Comparison of ENCODE assay signal across 8 cellular contexts in genomic region chr1:161158316-161159016, GRCh38. TPM values are rescaled to one million over a fixed set of nuclear protein-coding genes. Genes with fewer than 3 reads are reported as not detected.
DNase-seq lines count a peak whose midpoint lies in the region; ATAC-seq and TF ChIP-seq lines count a peak whose summit lies in the region.

No MANE protein-coding gene starts in this region.

- no peak overlapping the region for H2BK120ac ChIP-seq in trophoblast cell (ENCODE audit: insufficient read depth, low read length, poor library complexity)

- H4K8ac ChIP-seq in trophoblast cell (ENCODE audit: low read depth, low read length), result peak overlapping the region; percentile 91

- H3K4me3 ChIP-seq in PC-9 (peak overlapping the region; percentile 94; the same call in 1 of the 2 replicates), trophoblast cell (ENCODE audit: low read depth, low read length) (no peak overlapping the region)

- no peaks in the 10 kb centered on the region for H3K9me2 ChIP-seq in PC-9 (ENCODE audit: insufficient read depth)

- H3K9ac ChIP-seq in trophoblast cell (ENCODE audit: low read length), result no peak overlapping the region

- TF ChIP-seq CTCF in PC-9 (conservative IDR thresholded peaks at IDR 0.05), result no peak

- H3K27me3 ChIP-seq in PC-9 (ENCODE audit: insufficient read depth, low read depth) (no peaks in the 10 kb centered on the region), trophoblast cell (ENCODE audit: insufficient read depth, low read length) (no peaks in the 10 kb centered on the region)

- H3K18ac ChIP-seq in trophoblast cell (ENCODE audit: low read length), result no peak overlapping the region

- DNase-seq in PC-9, result no peak
- no peak for DNase-seq in epithelial cell of prostate (ENCODE audit: low read depth, low spot score)
- DNase-seq in trophoblast cell, result no peak
- DNase-seq in NCI-H2196 treated with DMSO at 0.1 percent for 48 hours (lab: John Stamatoyannopoulos, UW; ENCODE audit: unreplicated experiment), result no peak
- DNase-seq in activated CD4-positive, alpha-beta T cell treated with anti-CD3 and anti-CD28 coated beads for 48 hours, result no peak
- DNase-seq in cerebellar nuclear complex (lab: John Stamatoyannopoulos, UW), result no peak

- H3K14ac ChIP-seq in trophoblast cell (ENCODE audit: low read length), result no peak overlapping the region

- no peak overlapping the region for H3K27ac ChIP-seq in PC-9
- peak overlapping the region; percentile 48 for H3K27ac ChIP-seq in epithelial cell of prostate
- H3K27ac ChIP-seq in trophoblast cell (ENCODE audit: low read depth, low read length), result peak overlapping the region; percentile 7

- no peaks in the 10 kb centered on the region for H3K9me3 ChIP-seq in PC-9 (ENCODE audit: insufficient read depth, low read depth)
- peaks cover 2% of the 10 kb centered on the region for H3K9me3 ChIP-seq in trophoblast cell (ENCODE audit: insufficient read depth, low read depth, low read length)

- H2BK5ac ChIP-seq in trophoblast cell (ENCODE audit: low read depth, low read length, poor library complexity), result no peak overlapping the region

- ATAC-seq in GM18867 (IDR thresholded peaks at IDR 0.05; ENCODE audit: unreplicated experiment) (peak; percentile 7), HG03354 (IDR thresholded peaks at IDR 0.05; ENCODE audit: poor library complexity, severe bottlenecking, unreplicated experiment) (no peak)

- no CpG with 5 or more reads among the region's 9 CpGs for WGBS in trophoblast cell (ENCODE audit: extremely low coverage, insufficient coverage, insufficient read length)

- H4K20me1 ChIP-seq in PC-9 (ENCODE audit: insufficient read depth), result no peaks in the 10 kb centered on the region

- peak overlapping the region; percentile 68 for H4K12ac ChIP-seq in trophoblast cell (ENCODE audit: low read depth, low read length)

- peaks cover 18% of the 10 kb centered on the region; the same call in 1 of the 2 replicates for H3K4me1 ChIP-seq in PC-9 (replicated peaks; ENCODE audit: insufficient read depth)
- peaks cover 11 to 13% of the 10 kb centered on the region in 2 experiments for H3K4me1 ChIP-seq in trophoblast cell (ENCODE audit: control insufficient read depth in 1 of 2, insufficient read depth in 2 of 2, low read length in 2 of 2)

- H4K91ac ChIP-seq in trophoblast cell (ENCODE audit: low read depth, low read length), result peak overlapping the region; percentile 33

- H2AK5ac ChIP-seq in trophoblast cell (ENCODE audit: low read length), result no peak overlapping the region

- intact Hi-C loops in PC-9 (cut with micrococcal nuclease; ENCODE audit: unreplicated experiment), result no loop called here

- H3K4me2 ChIP-seq in PC-9 (peak overlapping the region; percentile 91), trophoblast cell (ENCODE audit: low read length) (peak overlapping the region; percentile 68)

- H3K79me2 ChIP-seq in PC-9 (ENCODE audit: low read depth) (peaks cover 32% of the 10 kb centered on the region), trophoblast cell (ENCODE audit: control insufficient read depth, insufficient read depth, low read length, poor library complexity) (peaks cover 12% of the 10 kb centered on the region)

- H3K79me1 ChIP-seq in trophoblast cell (ENCODE audit: low read length), result peaks cover 14% of the 10 kb centered on the region

- no TSS peak for BruUV-seq in PC-9 (replicated peaks; lab: Mats Ljungman, UMichigan)

- CTCF ChIA-PET in PC-9 (lab: Charles Lee), result no interaction called here

- H3K36me3 ChIP-seq in PC-9 (ENCODE audit: low read depth) (peaks cover 16% of the 10 kb centered on the region), trophoblast cell (ENCODE audit: control insufficient read depth in 1 of 2, insufficient read depth in 2 of 2, low read length in 2 of 2) (peaks cover 22 to 47% of the 10 kb centered on the region in 2 experiments)

- POLR2A ChIA-PET in PC-9 (lab: Charles Lee; ENCODE audit: unreplicated experiment), result no interaction called here

- H3K23ac ChIP-seq in trophoblast cell (ENCODE audit: low read length), result no peak overlapping the region

- H3K4ac ChIP-seq in trophoblast cell (ENCODE audit: low read depth, low read length), result no peak overlapping the region

- H3F3A ChIP-seq in PC-9 (ENCODE audit: insufficient read depth, low read depth), result peaks cover 23% of the 10 kb centered on the region

- H2BK12ac ChIP-seq in trophoblast cell (ENCODE audit: low read length), result no peak overlapping the region

- H2AFZ ChIP-seq in PC-9 (peak overlapping the region; percentile 77), trophoblast cell (ENCODE audit: insufficient read depth, low read length, poor library complexity) (no peak overlapping the region)

RNA-seq across cellular contexts. Expression of gene USP21, which starts 0.8 kb away (rescaled TPM):
- total RNA-seq in PC-9 (2021), result 32.3 and 34.8 TPM in 2 replicates
- polyA plus RNA-seq in trophoblast cell (2013), result 19.5 and 20.6 TPM in 2 replicates

RNA-seq across cellular contexts. Expression of gene UFC1, which starts 4.7 kb away (rescaled TPM):
- 74.2 and 74.9 TPM in 2 replicates for total RNA-seq in PC-9 (2021)
- polyA plus RNA-seq in trophoblast cell (2013), result 116 and 121 TPM in 2 replicates

RNA-seq across cellular contexts. Expression of gene PPOX, which starts 7.8 kb away (rescaled TPM):
- 23.1 and 26.4 TPM in 2 replicates for total RNA-seq in PC-9 (2021)
- polyA plus RNA-seq in trophoblast cell (2013), result 8.7 and 10.4 TPM in 2 replicates

RNA-seq across cellular contexts. Expression of gene B4GALT3, which starts 18.8 kb away (rescaled TPM):
- 35.5 and 47.8 TPM in 2 replicates for total RNA-seq in PC-9 (2021)
- 88.8 and 92.4 TPM in 2 replicates for polyA plus RNA-seq in trophoblast cell (2013)

RNA-seq across cellular contexts. Expression of gene DEDD, which starts 26.0 kb away (rescaled TPM):
- total RNA-seq in PC-9 (2021), result 26.7 and 29.8 TPM in 2 replicates
- polyA plus RNA-seq in trophoblast cell (2013), result 25.1 and 25.2 TPM in 2 replicates
